Comparison of ENCODE assay signal across 20 cellular contexts in the genomic region with DNA sequence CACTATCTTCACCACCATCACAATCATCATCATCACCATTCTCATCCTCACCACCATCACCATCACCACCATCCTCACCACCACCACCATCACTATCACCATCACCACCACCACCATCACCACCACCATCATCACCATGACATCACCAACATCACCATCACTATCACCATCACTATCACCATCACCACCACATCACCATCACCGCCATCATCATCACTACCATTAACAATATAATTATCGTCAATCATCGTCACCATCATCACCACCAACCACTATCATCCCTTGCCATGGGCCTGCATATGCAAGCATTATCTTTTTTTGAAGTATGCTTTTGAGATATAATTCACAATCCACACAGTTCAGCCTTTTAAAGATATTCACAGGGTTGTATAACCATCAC. TPM values are rescaled to one million over a fixed set of nuclear protein-coding genes. Genes with fewer than 3 reads are reported as not detected.
"Had no signal": no experiment of that assay in that cellular context is flagged by ENCODE, and none has a peak within 500 bp of the region (broad histone marks: within the 10 kb centered on the region; RNA-seq: fewer than 3 reads in every experiment).

No MANE protein-coding gene starts in this region.

- H3K27me3 Mint-ChIP-seq: activated CD4-positive, alpha-beta T cell treated with anti-CD3 and anti-CD28 coated beads, Interleukin-2, amount 10 ng/mL, durations not matched to agents 24 days and 14 days; stimulated activated naive B cell treated with anti-CD40 and anti-IgM and Interleukin-4, amounts not matched to agents 10 μg/mL and 1 μg/mL and 100 μg/mL, for 72 hours; T-helper 17 cell had no signal

- H3K9me3 ChIP-seq: adrenal gland, gastroesophageal sphincter, lower lobe of right lung, neutrophil, tibial nerve had no signal

- H3K4me3 Mint-ChIP-seq: activated CD4-positive, alpha-beta T cell treated with anti-CD3 and anti-CD28 coated beads, Interleukin-2, amount 10 ng/mL, durations not matched to agents 24 days and 14 days; activated naive CD4-positive, alpha-beta T cell treated with anti-CD3 and anti-CD28 coated beads for 36 hours; endodermal cell; mesothelial cell of epicardium; stimulated activated naive B cell treated with anti-CD40 and anti-IgM and Interleukin-4, amounts not matched to agents 10 μg/mL and 1 μg/mL and 100 μg/mL, for 72 hours; T-helper 17 cell had no signal

- H3K27ac Mint-ChIP-seq: activated CD4-positive, alpha-beta T cell treated with anti-CD3 and anti-CD28 coated beads, Interleukin-2, amount 10 ng/mL, durations not matched to agents 24 days and 14 days; activated naive CD4-positive, alpha-beta T cell treated with anti-CD3 and anti-CD28 coated beads for 36 hours; activated T-helper 2 cell treated with anti-CD3 and anti-CD28 coated beads, Interferon-gamma antibody, Interleukin-2, Interleukin-4, amounts not matched to agents 10 μg/mL and 5 μg/mL and 100 μg/mL, durations not matched to agents 14 hours and 24 hours and 36 hours; endodermal cell; mesothelial cell of epicardium; stimulated activated naive B cell treated with anti-CD40 and anti-IgM and Interleukin-4, amounts not matched to agents 10 μg/mL and 1 μg/mL and 100 μg/mL, for 72 hours; T-helper 17 cell had no signal

- H3K27me3 ChIP-seq: adrenal gland, gastroesophageal sphincter, neutrophil, tibial nerve had no signal

- H3K36me3 ChIP-seq: adrenal gland, neutrophil had no signal

- H3K4me1 Mint-ChIP-seq: mesothelial cell of epicardium had no signal

- H3K4me1 ChIP-seq: adrenal gland, gastroesophageal sphincter, lower lobe of right lung, tibial nerve had no signal

- H3K27ac ChIP-seq: adrenal gland, gastroesophageal sphincter, lower lobe of right lung, neutrophil, tibial nerve had no signal

- H3K4me3 ChIP-seq: adrenal gland, gastroesophageal sphincter, lower lobe of right lung, tibial nerve had no signal

- ATAC-seq: gastroesophageal sphincter; left colon; lower lobe of right lung; stimulated activated naive B cell treated with anti-CD40 and anti-IgM and Interleukin-4, amounts not matched to agents 10 μg/mL and 1 μg/mL and 100 μg/mL, for 72 hours; T-helper 17 cell had no signal

- DNase-seq: activated CD4-positive, alpha-beta T cell treated with anti-CD3 and anti-CD28 coated beads, Interleukin-2, amount 10 ng/mL, durations not matched to agents 24 days and 14 days; activated CD4-positive, CD25-positive, alpha-beta regulatory T cell; activated CD8-positive, alpha-beta memory T cell treated with anti-CD3 and anti-CD28 coated beads for 24 hours; activated naive CD4-positive, alpha-beta T cell treated with anti-CD3 and anti-CD28 coated beads for 36 hours; activated T-cell treated with anti-CD3 and anti-CD28 coated beads for 4 hours; adrenal gland; endodermal cell; erythroblast; left colon; lower lobe of right lung; retina; stimulated activated CD4-positive, alpha-beta T cell treated with anti-CD3 and anti-CD28 coated beads, Interleukin-2, amount 100 ng/mL, for 48 hours; stimulated activated naive B cell treated with anti-CD40 and anti-IgM and Interleukin-4, amounts not matched to agents 10 μg/mL and 1 μg/mL and 100 μg/mL, for 72 hours; substantia nigra; T-helper 17 cell had no signal

RNA-seq across cellular contexts. Expression of a gene that starts 57.1 kb away (rescaled TPM):
- total RNA-seq: activated CD4-positive, alpha-beta T cell treated with anti-CD3 and anti-CD28 coated beads, Interleukin-2, amount 10 ng/mL, durations not matched to agents 24 days and 14 days; activated naive CD4-positive, alpha-beta T cell treated with anti-CD3 and anti-CD28 coated beads for 36 hours; activated T-helper 2 cell treated with anti-CD3 and anti-CD28 coated beads, Interferon-gamma antibody, Interleukin-2, Interleukin-4, amounts not matched to agents 10 μg/mL and 5 μg/mL and 100 μg/mL, durations not matched to agents 14 hours and 24 hours and 36 hours; endodermal cell; T-helper 17 cell had no signal
